In the genomic region with DNA sequence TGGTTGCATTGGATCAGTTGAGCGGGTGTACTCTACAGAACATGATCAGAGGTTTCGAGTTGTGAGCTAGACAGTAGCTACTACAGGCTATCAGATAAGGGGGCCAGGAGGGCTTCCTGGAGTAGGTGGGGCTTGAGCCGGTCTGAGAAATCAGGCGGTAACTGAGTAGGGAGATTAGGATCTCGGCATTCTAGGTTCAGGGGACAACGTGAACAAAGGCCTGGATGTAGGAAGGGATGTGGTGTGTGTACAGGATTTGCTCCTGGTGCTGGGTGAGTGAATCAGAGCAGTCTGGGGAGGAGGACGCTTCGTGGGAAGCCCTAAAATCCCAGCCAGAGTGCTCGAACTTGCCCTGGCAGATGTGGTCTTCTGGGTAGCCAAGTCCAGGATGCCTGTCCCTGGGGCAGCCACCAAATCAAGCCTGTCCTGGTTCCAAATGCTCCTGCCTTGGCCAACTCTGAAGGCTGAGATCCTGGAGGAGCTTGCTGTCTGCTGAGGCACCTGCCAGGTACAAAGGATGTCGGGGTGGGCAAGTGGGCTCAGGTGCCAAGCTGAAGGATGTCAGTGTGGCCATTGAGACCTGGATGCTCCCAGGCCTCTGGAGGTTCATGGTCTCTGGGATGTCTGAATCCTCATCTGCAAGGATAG, we compare ENCODE assay signal across 11 cellular contexts. TPM values are rescaled to one million over a fixed set of nuclear protein-coding genes. Genes with fewer than 3 reads are reported as not detected.
DNase-seq lines count a peak whose midpoint lies in the region; ATAC-seq, FAIRE-seq and TF ChIP-seq lines count a peak whose summit lies in the region.
"Had no signal": no experiment of that assay in that cellular context is flagged by ENCODE, and none has a peak within 500 bp of the region (broad histone marks: within the 10 kb centered on the region; RNA-seq: fewer than 3 reads in every experiment).

No MANE protein-coding gene starts in this region.

- CTCF ChIA-PET in activated CD8-positive, alpha-beta T cell treated with anti-CD3 and anti-CD28 coated beads for 36 hours (lab: Charles Lee), result interaction anchor here (0.7 to 7.2 kb wide), 22 partner anchors 8 to 284 kb away, joined by 3 to 180 read pairs (median 4); a partner anchor contains a TSS

- H3K27ac ChIP-seq in GM23338 (ENCODE audit: low read depth) (no peak overlapping the region), kidney (ENCODE audit: low read depth in 2 of 2, low read length in 2 of 2) (no peak overlapping the region), substantia nigra (ENCODE audit: low read depth, low read length, poor library complexity, severe bottlenecking) (no peak overlapping the region)

- DNase-seq in BE2C (no peak), GM23338 (ENCODE audit: low spot score) (no peak), kidney (peak; percentile 51), substantia nigra (lab: John Stamatoyannopoulos, UW) (no peak)
- DNase-seq in activated CD8-positive, alpha-beta T cell treated with anti-CD3 and anti-CD28 coated beads for 36 hours, result no peak
- DNase-seq in stimulated activated CD8-positive, alpha-beta memory T cell treated with anti-CD3 and anti-CD28 coated beads, Interleukin-4, amount 100 ng/mL, for 48 hours, result no peak
- DNase-seq in activated CD8-positive, alpha-beta memory T cell treated with anti-CD3 and anti-CD28 coated beads, Interleukin-2, amount 50 U/mL, for 4 hours, result no peak

- H2AFZ ChIP-seq in GM23338, result peak overlapping the region; percentile 86

- peaks cover 12% of the 10 kb centered on the region for H3K9me3 Mint-ChIP-seq in GM23338
- no peaks in the 10 kb centered on the region for H3K9me3 Mint-ChIP-seq in activated CD8-positive, alpha-beta T cell treated with anti-CD3 and anti-CD28 coated beads for 36 hours
- H3K9me3 Mint-ChIP-seq: activated T-cell treated with anti-CD3 and anti-CD28 coated beads, Interleukin-2, amount 50 U/mL, for 4 hours had no signal

- peak overlapping the region; percentile 53 for H3K4me3 ChIP-seq in BE2C (ENCODE audit: low read depth, low read length)
- H3K4me3 ChIP-seq in GM23338, result peak overlapping the region; percentile 36
- H3K4me3 ChIP-seq in kidney (ENCODE audit: low read length in 2 of 2), result no peak overlapping the region

- no peaks in the 10 kb centered on the region for H3K79me2 ChIP-seq in GM23338 (replicated peaks; ENCODE audit: insufficient read depth)

- peaks cover 25% of the 10 kb centered on the region for H3K27me3 Mint-ChIP-seq in GM23338 (ENCODE audit: insufficient read depth, low read depth, poor library complexity)
- H3K27me3 Mint-ChIP-seq in activated CD8-positive, alpha-beta T cell treated with anti-CD3 and anti-CD28 coated beads for 36 hours, result peaks cover 42% of the 10 kb centered on the region

- H3K4me2 ChIP-seq in GM23338, result peak overlapping the region; percentile 64

- no peak overlapping the region for H3K27ac Mint-ChIP-seq in GM23338
- H3K27ac Mint-ChIP-seq in activated CD8-positive, alpha-beta T cell treated with anti-CD3 and anti-CD28 coated beads for 36 hours, result no peak overlapping the region
- H3K27ac Mint-ChIP-seq: activated naive CD8-positive, alpha-beta T cell had no signal

- H3K27me3 ChIP-seq in BE2C (peaks cover 5% of the 10 kb centered on the region; the same call in 1 of the 2 replicates), GM23338 (ENCODE audit: insufficient read depth) (peaks cover 12% of the 10 kb centered on the region)

- no peaks in the 10 kb centered on the region; the same call in 1 of the 2 replicates for H3F3A ChIP-seq in GM23338 (replicated peaks; ENCODE audit: low read depth)

- ATAC-seq in GM23338 (no peak), HG02588 (IDR thresholded peaks at IDR 0.05; ENCODE audit: unreplicated experiment) (no peak)
- no peak for ATAC-seq in activated CD8-positive, alpha-beta T cell treated with anti-CD3 and anti-CD28 coated beads for 36 hours

- intact Hi-C loops in activated CD8-positive, alpha-beta T cell treated with anti-CD3 and anti-CD28 coated beads for 36 hours (cut with micrococcal nuclease), result loop anchor here (2.0 kb wide), 2 partner anchors 38 to 278 kb away; no protein-coding TSS in a partner anchor
- intact Hi-C loops in kidney (cut with DNase I), result loop anchor here (5.0 kb wide), 1 partner anchor 33 kb away; a partner anchor contains a TSS

- no peaks in the 10 kb centered on the region for H3K9me2 ChIP-seq in GM23338 (ENCODE audit: insufficient read depth)

- peaks cover 12% of the 10 kb centered on the region for H3K4me1 ChIP-seq in BE2C
- peaks cover 22% of the 10 kb centered on the region for H3K4me1 ChIP-seq in GM23338 (ENCODE audit: insufficient read depth)
- H3K4me1 ChIP-seq in kidney (ENCODE audit: control insufficient read depth in 1 of 2, insufficient read depth in 1 of 2, low read depth in 1 of 2, low read length in 2 of 2), result peaks cover 6 to 13% of the 10 kb centered on the region in 2 donors

- FAIRE-seq in kidney (lab: Jason Lieb, UNC), result no peak

- no peaks in the 10 kb centered on the region for H4K20me1 ChIP-seq in GM23338 (replicated peaks; ENCODE audit: insufficient read depth)

- POLR2A ChIA-PET in activated CD8-positive, alpha-beta T cell treated with anti-CD3 and anti-CD28 coated beads for 36 hours (lab: Charles Lee), result interaction anchor here (1.1 kb wide), 1 partner anchor 37 kb away, joined by 5 read pairs; no protein-coding TSS in a partner anchor

- H3K4me1 Mint-ChIP-seq in GM23338, result peaks cover 42% of the 10 kb centered on the region
- H3K4me1 Mint-ChIP-seq in activated CD8-positive, alpha-beta T cell treated with anti-CD3 and anti-CD28 coated beads for 36 hours (ENCODE audit: low read depth), result peaks cover 11% of the 10 kb centered on the region

- H3K36me3 Mint-ChIP-seq in GM23338 (ENCODE audit: low read depth), result peaks cover 7% of the 10 kb centered on the region; the same call in 1 of the 3 replicates
- no peaks in the 10 kb centered on the region for H3K36me3 Mint-ChIP-seq in activated CD8-positive, alpha-beta T cell treated with anti-CD3 and anti-CD28 coated beads for 36 hours (ENCODE audit: low read depth)
- H3K36me3 Mint-ChIP-seq: activated naive CD8-positive, alpha-beta T cell had no signal

- no peak overlapping the region for H3K9ac ChIP-seq in kidney (ENCODE audit: low read length in 2 of 2)

- peak overlapping the region; percentile 54; the same call in 1 of the 3 replicates for H3K4me3 Mint-ChIP-seq in GM23338
- H3K4me3 Mint-ChIP-seq in activated CD8-positive, alpha-beta T cell treated with anti-CD3 and anti-CD28 coated beads for 36 hours, result peak overlapping the region; percentile 42

- no peaks in the 10 kb centered on the region for H3K9me3 ChIP-seq in BE2C
- no peaks in the 10 kb centered on the region for H3K9me3 ChIP-seq in kidney (ENCODE audit: control insufficient read depth in 1 of 2, low read length in 2 of 2)

- no peak for TF ChIP-seq CTCF in BE2C (IDR thresholded peaks at IDR 0.05; ENCODE audit: low read depth, low read length)
- no peak for TF ChIP-seq CTCF in GM23338 (conservative IDR thresholded peaks at IDR 0.05; ENCODE audit: low read depth in 2 of 2)
- TF ChIP-seq CTCF in activated CD8-positive, alpha-beta T cell treated with anti-CD3 and anti-CD28 coated beads for 36 hours (IDR thresholded peaks at IDR 0.05), result no peak
- TF ChIP-seq CTCF in kidney (IDR thresholded peaks at IDR 0.05; ENCODE audit: borderline replicate concordance, extremely low read depth, insufficient read depth), result no peak

- no peaks in the 10 kb centered on the region for H3K36me3 ChIP-seq in BE2C
- no peaks in the 10 kb centered on the region for H3K36me3 ChIP-seq in GM23338 (ENCODE audit: insufficient read depth)
- no peaks in the 10 kb centered on the region for H3K36me3 ChIP-seq in kidney (ENCODE audit: control insufficient read depth in 1 of 2, insufficient read depth in 2 of 2, low read length in 2 of 2)

TF ChIP-seq in GM23338, 12 proteins besides CTCF, POLR2A, EP300 and RAD21:
- no peak for TF ChIP-seq ZNF114 (CRISPR knock-in tag; IDR thresholded peaks at IDR 0.05)
- TF ChIP-seq POLR2AphosphoS5 (IDR thresholded peaks at IDR 0.05; ENCODE audit: low read depth), result no peak
- no peak for TF ChIP-seq NANOG (IDR thresholded peaks at IDR 0.05; ENCODE audit: borderline replicate concordance)
- TF ChIP-seq, protein P1, sequence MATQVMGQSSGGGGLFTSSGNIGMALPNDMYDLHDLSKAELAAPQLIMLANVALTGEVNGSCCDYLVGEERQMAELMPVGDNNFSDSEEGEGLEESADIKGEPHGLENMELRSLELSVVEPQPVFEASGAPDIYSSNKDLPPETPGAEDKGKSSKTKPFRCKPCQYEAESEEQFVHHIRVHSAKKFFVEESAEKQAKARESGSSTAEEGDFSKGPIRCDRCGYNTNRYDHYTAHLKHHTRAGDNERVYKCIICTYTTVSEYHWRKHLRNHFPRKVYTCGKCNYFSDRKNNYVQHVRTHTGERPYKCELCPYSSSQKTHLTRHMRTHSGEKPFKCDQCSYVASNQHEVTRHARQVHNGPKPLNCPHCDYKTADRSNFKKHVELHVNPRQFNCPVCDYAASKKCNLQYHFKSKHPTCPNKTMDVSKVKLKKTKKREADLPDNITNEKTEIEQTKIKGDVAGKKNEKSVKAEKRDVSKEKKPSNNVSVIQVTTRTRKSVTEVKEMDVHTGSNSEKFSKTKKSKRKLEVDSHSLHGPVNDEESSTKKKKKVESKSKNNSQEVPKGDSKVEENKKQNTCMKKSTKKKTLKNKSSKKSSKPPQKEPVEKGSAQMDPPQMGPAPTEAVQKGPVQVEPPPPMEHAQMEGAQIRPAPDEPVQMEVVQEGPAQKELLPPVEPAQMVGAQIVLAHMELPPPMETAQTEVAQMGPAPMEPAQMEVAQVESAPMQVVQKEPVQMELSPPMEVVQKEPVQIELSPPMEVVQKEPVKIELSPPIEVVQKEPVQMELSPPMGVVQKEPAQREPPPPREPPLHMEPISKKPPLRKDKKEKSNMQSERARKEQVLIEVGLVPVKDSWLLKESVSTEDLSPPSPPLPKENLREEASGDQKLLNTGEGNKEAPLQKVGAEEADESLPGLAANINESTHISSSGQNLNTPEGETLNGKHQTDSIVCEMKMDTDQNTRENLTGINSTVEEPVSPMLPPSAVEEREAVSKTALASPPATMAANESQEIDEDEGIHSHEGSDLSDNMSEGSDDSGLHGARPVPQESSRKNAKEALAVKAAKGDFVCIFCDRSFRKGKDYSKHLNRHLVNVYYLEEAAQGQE (IDR thresholded peaks at IDR 0.05; ENCODE audit: unreplicated experiment), result no peak
TF ChIP-seq in GM23338: peak in this region for 0.

RNA-seq across cellular contexts. Expression of a gene that starts 33.4 kb away (rescaled TPM):
- polyA plus RNA-seq in BE2C (2012; ENCODE audit: insufficient read depth, insufficient read length, low read depth), result 230 TPM
- total RNA-seq in GM23338 (2014; rRNA removed; shearing (Covaris generic)), result 132 and 160 TPM in 2 replicates
- polyA plus RNA-seq in GM23338 (2016; fragmentation: Nextera tagmentation; extraction: Ambion mirVana) (25.4 and 27.3 TPM in 2 replicates), kidney (ENCODE audit: insufficient read depth, low read depth, low replicate concordance) (2.1 TPM)
- total RNA-seq in activated CD8-positive, alpha-beta T cell treated with anti-CD3 and anti-CD28 coated beads for 36 hours, result 10 to 100 TPM; 40.9 to 45.9 TPM
- 2.7 TPM for total RNA-seq in kidney

RNA-seq across cellular contexts. Expression of a gene that starts 59.8 kb away (rescaled TPM):
- polyA plus RNA-seq in BE2C (2012; ENCODE audit: insufficient read depth, insufficient read length, low read depth), result not detected
- 0.21 TPM in 1 of 2 replicates, not detected in the other for total RNA-seq in GM23338 (2014; rRNA removed; shearing (Covaris generic))
- 0.78 TPM in 1 of 2 replicates, not detected in the other for polyA plus RNA-seq in GM23338 (2016; fragmentation: Nextera tagmentation; extraction: Ambion mirVana)
- under 1 TPM in 1 of 2 experiments, not detected in 1; 0.36 TPM for total RNA-seq in activated CD8-positive, alpha-beta T cell treated with anti-CD3 and anti-CD28 coated beads for 36 hours
- not detected for total RNA-seq in kidney
- not detected for polyA plus RNA-seq in kidney (ENCODE audit: insufficient read depth, low read depth, low replicate concordance)
- total RNA-seq: activated T-cell treated with anti-CD3 and anti-CD28 coated beads, Interleukin-2, amount 50 U/mL, for 4 hours; G401 had no signal

Comparison
In these comparisons a context has a peak if more than half of its experiments do, and no peak if none do; other contexts are left out.
1. H3K4me3 ChIP-seq: peak in BE2C (single experiment) and GM23338 (single experiment); none in kidney (0 of 2).
2. RNA of a gene that starts 33.4 kb away (total RNA-seq): 132 to 160 TPM in GM23338 and 40.9 to 45.9 TPM in activated CD8-positive, alpha-beta T cell treated with anti-CD3 and anti-CD28 coated beads for 36 hours; 2.7 TPM in kidney (single experiment); every median in the first group is over 10 times any median in the second.